In the genomic region with DNA sequence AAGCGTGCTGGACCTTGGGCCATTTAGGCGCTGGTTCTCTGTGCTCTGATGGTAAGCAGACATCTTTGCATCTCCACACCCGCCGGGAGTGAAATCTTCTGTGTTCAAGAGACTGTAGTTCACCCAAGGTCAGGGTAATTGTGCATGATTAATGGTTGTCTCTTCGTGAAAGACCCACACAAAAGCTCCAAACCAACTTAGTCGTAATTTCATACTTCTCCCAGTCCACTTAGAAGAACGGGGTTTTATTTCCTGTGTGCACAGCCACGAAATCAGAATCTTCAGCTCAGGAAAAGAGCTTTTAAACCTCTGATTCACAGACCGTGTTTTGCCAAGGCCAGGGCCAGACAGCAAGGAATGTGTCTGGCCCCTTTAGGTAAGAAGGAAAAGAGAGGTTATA, we compare ENCODE assay signal across 24 cellular contexts.
"Had no signal": no experiment of that assay in that cellular context is flagged by ENCODE, and none has a peak within 500 bp of the region (broad histone marks: within the 10 kb centered on the region; RNA-seq: fewer than 3 reads in every experiment).

No MANE protein-coding gene starts in this region.

- DNase-seq: activated CD4-positive, alpha-beta T cell treated with anti-CD3 and anti-CD28 coated beads for 48 hours; activated CD4-positive, alpha-beta T cell treated with anti-CD3 and anti-CD28 coated beads, Interleukin-2, amount 50 U/mL, for 48 hours; activated CD8-positive, alpha-beta memory T cell treated with anti-CD3 and anti-CD28 coated beads for 24 hours; activated gamma-delta T cell; activated naive CD4-positive, alpha-beta T cell treated with anti-CD3 and anti-CD28 coated beads, Interleukin-2, amount 50 U/mL, for 16 hours; amygdala; body of pancreas; cerebellar nuclear complex; colonic mucosa; effector CD8-positive, alpha-beta T cell; esophagus squamous epithelium; foreskin melanocyte; heart right ventricle; left ventricle myocardium inferior; naive B cell; occipital lobe; psoas muscle; stimulated activated CD4-positive, alpha-beta T cell treated with anti-CD3 and anti-CD28 coated beads, Interleukin-15, amount 100 ng/mL, for 24 hours; stimulated activated CD4-positive, alpha-beta T cell treated with anti-CD3 and anti-CD28 coated beads, Interleukin-2, amount 100 ng/mL, for 24 hours; stimulated activated naive CD4-positive, alpha-beta T cell; T-helper 17 cell; T1000; tibial artery; WERI-Rb-1 had no signal

- H3K4me3 Mint-ChIP-seq: naive B cell, T-helper 17 cell had no signal

- H3K36me3 Mint-ChIP-seq: naive B cell had no signal

- H3K27me3 Mint-ChIP-seq: T-helper 17 cell had no signal

- H3K4me1 Mint-ChIP-seq: naive B cell, T-helper 17 cell had no signal

- H3K27ac Mint-ChIP-seq: naive B cell, T-helper 17 cell had no signal
